1 cellular context compared by ENCODE assay signal in genomic region chr17:50950002-50950877, GRCh38.
TF ChIP-seq lines count a peak whose summit lies in the region.

No MANE protein-coding gene starts in this region.

TF ChIP-seq in HepG2, 621 proteins besides CTCF, POLR2A, EP300 and RAD21 (continued from another document and continues in another):
- no peak for TF ChIP-seq MTA3 (CRISPR knock-in tag; IDR thresholded peaks at IDR 0.05)
- no peak for TF ChIP-seq ZKSCAN5 (CRISPR knock-in tag; IDR thresholded peaks at IDR 0.05)
- TF ChIP-seq DZIP1 (CRISPR knock-in tag; IDR thresholded peaks at IDR 0.05): peak; percentile 58; the same call in 1 of the 2 replicates
- peak; percentile 81; the same call in 1 of the 2 replicates for TF ChIP-seq MYC (CRISPR knock-in tag; IDR thresholded peaks at IDR 0.05; ENCODE audit: borderline replicate concordance)
- no peak for TF ChIP-seq SNAI1 (CRISPR knock-in tag; IDR thresholded peaks at IDR 0.05; ENCODE audit: borderline replicate concordance)
- no peak for TF ChIP-seq ZBTB1 (CRISPR knock-in tag; IDR thresholded peaks at IDR 0.05; ENCODE audit: borderline replicate concordance)
- TF ChIP-seq REST (IDR thresholded peaks at IDR 0.05; ENCODE audit: borderline replicate concordance in 1 of 2, low read depth in 1 of 2, low read length in 2 of 2): no peak
- 0 out of 2 replicates have a peak, but pooled peaks have one; percentile 36 for TF ChIP-seq ZNF24 (IDR thresholded peaks at IDR 0.05)
- no peak for TF ChIP-seq ZNF251 (CRISPR knock-in tag; IDR thresholded peaks at IDR 0.05)
- no peak for TF ChIP-seq ZNF468 (CRISPR knock-in tag; IDR thresholded peaks at IDR 0.05)
- TF ChIP-seq ZSCAN22 (CRISPR knock-in tag; IDR thresholded peaks at IDR 0.05): 0 out of 2 replicates have a peak, but pooled peaks have one; percentile 60
- 0 out of 2 replicates have a peak, but pooled peaks have one; percentile 40 for TF ChIP-seq ZNF709 (CRISPR knock-in tag; IDR thresholded peaks at IDR 0.05)
- no peak for TF ChIP-seq KIAA2018 (CRISPR knock-in tag; IDR thresholded peaks at IDR 0.05; ENCODE audit: borderline replicate concordance)
- no peak for TF ChIP-seq CENPT (CRISPR knock-in tag; IDR thresholded peaks at IDR 0.05; ENCODE audit: low read depth)
- TF ChIP-seq IKZF4 (CRISPR knock-in tag; IDR thresholded peaks at IDR 0.05; ENCODE audit: borderline replicate concordance, low read depth, not compliant biosample characterization): peak; percentile 97
- TF ChIP-seq U2AF2 (IDR thresholded peaks at IDR 0.05; ENCODE audit: low read depth, low read length): no peak
- TF ChIP-seq USF2 (IDR thresholded peaks at IDR 0.05; ENCODE audit: low read depth, low read length): no peak
- no peak for TF ChIP-seq USF2 (CRISPR knock-in tag; IDR thresholded peaks at IDR 0.05; ENCODE audit: borderline replicate concordance)
- no peak for TF ChIP-seq ZNF10 (CRISPR knock-in tag; IDR thresholded peaks at IDR 0.05; ENCODE audit: borderline replicate concordance, low read depth)
- TF ChIP-seq RFXAP (CRISPR knock-in tag; IDR thresholded peaks at IDR 0.05; ENCODE audit: borderline replicate concordance): no peak; the same call in 1 of the 2 replicates
- no peak for TF ChIP-seq KDM6A (CRISPR knock-in tag; IDR thresholded peaks at IDR 0.05; ENCODE audit: low read depth)
- TF ChIP-seq NR3C1 (CRISPR knock-in tag; IDR thresholded peaks at IDR 0.05): no peak
- TF ChIP-seq FUBP1 (CRISPR knock-in tag; IDR thresholded peaks at IDR 0.05; ENCODE audit: borderline replicate concordance): peak; percentile 92; the same call in 1 of the 2 replicates
- TF ChIP-seq SETDB1 (CRISPR knock-in tag; IDR thresholded peaks at IDR 0.05; ENCODE audit: borderline replicate concordance): no peak
- TF ChIP-seq BORCS8-MEF2B (CRISPR knock-in tag; IDR thresholded peaks at IDR 0.05): peak; percentile 87
- 0 out of 2 replicates have a peak, but pooled peaks have one; percentile 24 for TF ChIP-seq TFDP2 (CRISPR knock-in tag; IDR thresholded peaks at IDR 0.05)
- TF ChIP-seq FOSL1 (CRISPR knock-in tag; IDR thresholded peaks at IDR 0.05; ENCODE audit: borderline replicate concordance): no peak
- TF ChIP-seq ISL2 (CRISPR knock-in tag; IDR thresholded peaks at IDR 0.05): peak; percentile 67; the same call in 1 of the 2 replicates
- TF ChIP-seq CBFB (CRISPR knock-in tag; IDR thresholded peaks at IDR 0.05): peak; percentile 88; the same call in 1 of the 2 replicates
- no peak for TF ChIP-seq NKX3-1 (CRISPR knock-in tag; IDR thresholded peaks at IDR 0.05)
- no peak for TF ChIP-seq SMAD3 (CRISPR knock-in tag; IDR thresholded peaks at IDR 0.05)
- TF ChIP-seq ZNF773 (CRISPR knock-in tag; IDR thresholded peaks at IDR 0.05; ENCODE audit: borderline replicate concordance): no peak
- TF ChIP-seq ZNF558 (CRISPR knock-in tag; IDR thresholded peaks at IDR 0.05; ENCODE audit: borderline replicate concordance): no peak; the same call in 1 of the 2 replicates
- peak; percentile 85; the same call in 1 of the 2 replicates for TF ChIP-seq MTERF4 (CRISPR knock-in tag; IDR thresholded peaks at IDR 0.05)
- no peak for TF ChIP-seq ZBTB8A (CRISPR knock-in tag; IDR thresholded peaks at IDR 0.05; ENCODE audit: borderline replicate concordance, low read depth)
- TF ChIP-seq MLX (CRISPR knock-in tag; IDR thresholded peaks at IDR 0.05): 0 out of 2 replicates have a peak, but pooled peaks have one; percentile 34
